In the genomic region with DNA sequence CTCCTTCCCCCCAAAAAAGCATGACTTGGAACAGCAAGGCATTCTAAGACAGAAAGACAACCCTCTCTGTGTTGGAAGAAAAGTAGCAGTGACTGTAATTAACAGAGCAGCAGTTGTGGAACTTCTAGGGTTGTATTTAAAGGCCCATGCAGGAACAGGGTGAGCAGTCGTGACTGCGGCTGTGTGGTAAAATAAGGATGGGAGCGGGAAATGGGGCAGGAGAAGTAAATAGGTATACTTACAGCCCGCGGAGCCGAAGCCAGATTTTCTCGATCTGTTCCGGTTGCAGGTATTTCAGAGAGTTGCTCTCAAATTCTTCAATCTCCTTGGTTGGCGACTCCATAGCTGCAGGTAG, we compare ENCODE assay signal across 1 cellular context.
TF ChIP-seq lines count a peak whose summit lies in the region.

No MANE protein-coding gene starts in this region.

TF ChIP-seq in IMR-90, 13 proteins besides CTCF, POLR2A, EP300 and RAD21:
- TF ChIP-seq ELK1 (IDR thresholded peaks at IDR 0.05; ENCODE audit: borderline replicate concordance, low read depth, low read length) = no peak
- no peak for TF ChIP-seq CEBPB (IDR thresholded peaks at IDR 0.05; ENCODE audit: low read depth, low read length)
- no peak for TF ChIP-seq SMC3 (IDR thresholded peaks at IDR 0.05; ENCODE audit: low read depth, low read length)
- TF ChIP-seq RCOR1 (IDR thresholded peaks at IDR 0.05; ENCODE audit: insufficient replicate concordance, low read length) = no peak
- TF ChIP-seq MAFK (IDR thresholded peaks at IDR 0.05; ENCODE audit: low read depth, low read length) = no peak
- TF ChIP-seq USF2 (IDR thresholded peaks at IDR 0.05; ENCODE audit: low read depth, low read length) = no peak
- no peak for TF ChIP-seq NFE2L2 (IDR thresholded peaks at IDR 0.05; ENCODE audit: low read depth, low read length)
- TF ChIP-seq MXI1 (IDR thresholded peaks at IDR 0.05; ENCODE audit: borderline replicate concordance, low read depth, low read length) = no peak
- no peak for TF ChIP-seq RFX5 (IDR thresholded peaks at IDR 0.05; ENCODE audit: low read depth, low read length)
- TF ChIP-seq FOS (IDR thresholded peaks at IDR 0.05; ENCODE audit: low read depth, low read length) = no peak
- no peak for TF ChIP-seq MAZ (IDR thresholded peaks at IDR 0.05; ENCODE audit: borderline replicate concordance, low read depth, low read length)
- TF ChIP-seq CHD1 (IDR thresholded peaks at IDR 0.05; ENCODE audit: low read depth, low read length) = no peak
- TF ChIP-seq BHLHE40 (IDR thresholded peaks at IDR 0.05; ENCODE audit: low read depth, low read length) = no peak
